ENCODE assay signal across 29 cellular contexts in genomic region chr12:23666866-23667265, GRCh38.
"Had no signal": no experiment of that assay in that cellular context is flagged by ENCODE, and none has a peak within 500 bp of the region (broad histone marks: within the 10 kb centered on the region; RNA-seq: fewer than 3 reads in every experiment).

No MANE protein-coding gene starts in this region.

- H3K4me1 Mint-ChIP-seq: activated CD4-positive, alpha-beta T cell treated with anti-CD3 and anti-CD28 coated beads for 36 hours; activated CD4-positive, alpha-beta T cell treated with anti-CD3 and anti-CD28 coated beads, Interleukin-2, amount 10 ng/mL, durations not matched to agents 7 days and 5 days had no signal

- H3K27me3 ChIP-seq: adrenal gland, Peyer's patch, SJSA1 had no signal

- H3K9ac ChIP-seq: SK-N-SH had no signal

- ATAC-seq: activated CD4-positive, alpha-beta T cell treated with anti-CD3 and anti-CD28 coated beads for 36 hours; activated CD4-positive, CD25-positive, alpha-beta regulatory T cell treated with anti-CD3 and anti-CD28 coated beads, Interleukin-2, amount 50 U/mL, for 24 hours; activated CD8-positive, alpha-beta T cell treated with anti-CD3 and anti-CD28 coated beads, Interleukin-2, amount 10 ng/mL, durations not matched to agents 7 days and 5 days; activated naive CD4-positive, alpha-beta T cell treated with anti-CD3 and anti-CD28 coated beads, Interleukin-2, amount 50 U/mL, for 72 hours; PC-3 had no signal

- H3K4me1 ChIP-seq: adrenal gland, SJSA1 had no signal

- H3K4me2 ChIP-seq: SK-N-SH had no signal

- H3K9me3 ChIP-seq: adrenal gland, Peyer's patch, SJSA1, SK-N-SH had no signal

- H3K36me3 Mint-ChIP-seq: activated naive CD4-positive, alpha-beta T cell treated with anti-CD3 and anti-CD28 coated beads, Interleukin-2, amount 50 U/mL, for 72 hours had no signal

- H3K4me3 ChIP-seq: adrenal gland, Peyer's patch, SJSA1 had no signal

- H3K27ac ChIP-seq: adrenal gland, Peyer's patch, SJSA1 had no signal

- H3K4me3 Mint-ChIP-seq: activated CD4-positive, alpha-beta T cell treated with anti-CD3 and anti-CD28 coated beads for 36 hours; activated CD4-positive, alpha-beta T cell treated with anti-CD3 and anti-CD28 coated beads, Interleukin-2, amount 10 ng/mL, durations not matched to agents 7 days and 5 days; activated CD8-positive, alpha-beta T cell treated with anti-CD3 and anti-CD28 coated beads, Interleukin-2, amount 10 ng/mL, durations not matched to agents 7 days and 5 days; activated T-cell treated with anti-CD3 and anti-CD28 coated beads, Interleukin-2, amount 50 U/mL, for 24 hours; brain; T-helper 1 cell treated with Interleukin-12 subunit alpha and Interleukin-12 subunit beta and Interleukin-4 antibody, amounts not matched to agents 30 μg/mL and 1 μg/mL, for 36 hours; T-helper 2 cell treated with Interferon-gamma antibody and Interleukin-4, amounts not matched to agents 5 μg/mL and 100 μg/mL, for 36 hours had no signal

- DNase-seq: activated CD4-positive, alpha-beta T cell treated with anti-CD3 and anti-CD28 coated beads for 36 hours; activated CD4-positive, alpha-beta T cell treated with anti-CD3 and anti-CD28 coated beads, Interleukin-2, amount 10 ng/mL, durations not matched to agents 7 days and 5 days; activated CD4-positive, alpha-beta T cell treated with anti-CD3 and anti-CD28 coated beads, Interleukin-2, amount 50 U/mL, for 48 hours; activated CD8-positive, alpha-beta T cell treated with anti-CD3 and anti-CD28 coated beads, Interleukin-2, amount 10 ng/mL, durations not matched to agents 7 days and 5 days; activated gamma-delta T cell; activated naive CD4-positive, alpha-beta T cell treated with Interleukin-2 at 50 U/mL for 16 hours; activated T-cell treated with anti-CD3 and anti-CD28 coated beads, Interleukin-2, amount 50 U/mL, for 24 hours; adrenal gland; caudate nucleus; cerebellar nuclear complex; NCI-H1092 treated with DMSO at 0.1 percent for 48 hours; NCI-H1417; NCI-H146; NCI-H187 treated with DMSO at 0.1 percent for 48 hours; NCI-H2081 treated with DMSO at 0.1 percent for 48 hours; NCI-H345; NCI-H524 treated with DMSO at 0.1 percent for 48 hours; PC-3; Peyer's patch; RPMI8226; SHP77 treated with DMSO at 0.1 percent for 48 hours; SK-N-SH had no signal

- H3K27ac Mint-ChIP-seq: activated CD4-positive, alpha-beta T cell treated with anti-CD3 and anti-CD28 coated beads for 36 hours; activated CD4-positive, alpha-beta T cell treated with anti-CD3 and anti-CD28 coated beads, Interleukin-2, amount 10 ng/mL, durations not matched to agents 7 days and 5 days; activated CD8-positive, alpha-beta T cell treated with anti-CD3 and anti-CD28 coated beads, Interleukin-2, amount 10 ng/mL, durations not matched to agents 7 days and 5 days; activated naive CD4-positive, alpha-beta T cell treated with anti-CD3 and anti-CD28 coated beads, Interleukin-2, amount 50 U/mL, for 72 hours; activated T-cell treated with anti-CD3 and anti-CD28 coated beads, Interleukin-2, amount 50 U/mL, for 24 hours; activated T-helper 2 cell treated with anti-CD3 and anti-CD28 coated beads, Interferon-gamma antibody, Interleukin-2, Interleukin-4, amounts not matched to agents 10 μg/mL and 5 μg/mL and 100 μg/mL, durations not matched to agents 14 hours and 24 hours and 36 hours; brain; T-helper 1 cell treated with Interleukin-12 subunit alpha and Interleukin-12 subunit beta and Interleukin-4 antibody, amounts not matched to agents 30 μg/mL and 1 μg/mL, for 36 hours; T-helper 2 cell treated with Interferon-gamma antibody and Interleukin-4, amounts not matched to agents 5 μg/mL and 100 μg/mL, for 36 hours had no signal

- H3K9me3 Mint-ChIP-seq: activated CD4-positive, alpha-beta T cell treated with anti-CD3 and anti-CD28 coated beads, Interleukin-2, amount 10 ng/mL, durations not matched to agents 7 days and 5 days; activated naive CD4-positive, alpha-beta T cell treated with anti-CD3 and anti-CD28 coated beads, Interleukin-2, amount 50 U/mL, for 72 hours; activated T-cell treated with anti-CD3 and anti-CD28 coated beads, Interleukin-2, amount 50 U/mL, for 24 hours; T-helper 1 cell treated with Interleukin-12 subunit alpha and Interleukin-12 subunit beta and Interleukin-4 antibody, amounts not matched to agents 30 μg/mL and 1 μg/mL, for 36 hours had no signal

- H3K36me3 ChIP-seq: adrenal gland, Peyer's patch, SJSA1 had no signal

- H3K27me3 Mint-ChIP-seq: activated CD4-positive, alpha-beta T cell treated with anti-CD3 and anti-CD28 coated beads for 36 hours; activated CD4-positive, alpha-beta T cell treated with anti-CD3 and anti-CD28 coated beads, Interleukin-2, amount 10 ng/mL, durations not matched to agents 7 days and 5 days; activated T-cell treated with anti-CD3 and anti-CD28 coated beads, Interleukin-2, amount 50 U/mL, for 24 hours; brain had no signal
